Comparison of ENCODE assay signal across 9 cellular contexts in the genomic region with DNA sequence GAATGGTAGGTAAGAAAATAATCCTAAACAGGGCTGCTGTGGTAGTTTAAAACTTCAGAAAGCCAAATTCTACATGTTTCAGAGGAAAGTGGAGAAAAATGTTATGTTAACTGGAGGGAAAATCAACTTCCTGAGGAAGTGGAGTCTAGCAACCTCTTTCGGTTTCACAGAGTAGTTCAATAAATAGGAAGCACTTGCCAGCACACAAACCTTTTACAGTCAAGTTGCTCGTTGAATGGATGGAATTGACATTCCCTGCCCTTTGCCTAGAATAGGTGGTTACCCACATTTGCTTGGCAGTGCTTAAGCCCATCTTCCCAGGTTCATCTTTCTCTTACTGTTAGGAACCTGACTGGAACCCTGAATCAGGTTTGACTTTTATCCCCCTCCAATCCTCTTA. TPM values are rescaled to one million over a fixed set of nuclear protein-coding genes. Genes with fewer than 3 reads are reported as not detected.
DNase-seq lines count a peak whose midpoint lies in the region; ATAC-seq and TF ChIP-seq lines count a peak whose summit lies in the region.
"Had no signal": no experiment of that assay in that cellular context is flagged by ENCODE, and none has a peak within 500 bp of the region (broad histone marks: within the 10 kb centered on the region; RNA-seq: fewer than 3 reads in every experiment).

No MANE protein-coding gene starts in this region.

- peak overlapping the region; percentile 63 to 84 (median 74) for H3K27ac ChIP-seq in spleen
- H3K27ac ChIP-seq: WERI-Rb-1 had no signal

- ATAC-seq in activated naive CD8-positive, alpha-beta T cell treated with anti-CD3 and anti-CD28 coated beads, Interleukin-2, amount 50 U/mL, for 24 hours: no peak

- H3K36me3 ChIP-seq in spleen: peaks cover 4 to 84% (median 66%) of the 10 kb centered on the region in 6 donors

- peaks cover 32 to 69% (median 49%) of the 10 kb centered on the region in 6 donors for H3K4me1 ChIP-seq in spleen

- WGBS in spleen, 5 donors: 0 to 20% (median 5%) methylated on average over 2 of the region's 2 CpGs

- no peak for TF ChIP-seq POLR2A in spleen (IDR thresholded peaks at IDR 0.05)

- H3K4me1 Mint-ChIP-seq in activated CD4-positive, alpha-beta T cell treated with anti-CD3 and anti-CD28 coated beads, Interleukin-2, amount 10 ng/mL, durations not matched to agents 7 days and 5 days: peaks cover 46% of the 10 kb centered on the region
- H3K4me1 Mint-ChIP-seq in activated naive CD8-positive, alpha-beta T cell treated with anti-CD3 and anti-CD28 coated beads, Interleukin-2, amount 50 U/mL, for 24 hours: peaks cover 47% of the 10 kb centered on the region
- H3K4me1 Mint-ChIP-seq in mesothelial cell of epicardium: no peaks in the 10 kb centered on the region

- CTCF ChIA-PET in activated CD4-positive, alpha-beta T cell treated with anti-CD3 and anti-CD28 coated beads, Interleukin-2, amount 10 ng/mL, durations not matched to agents 7 days and 5 days (lab: Charles Lee): interaction anchor here (1.0 to 1.1 kb wide), 2 partner anchors 9 to 16 kb away, joined by 3 to 6 read pairs; partner anchors contain the start of gene ANKRD13A

- POLR2A ChIA-PET in activated CD4-positive, alpha-beta T cell treated with anti-CD3 and anti-CD28 coated beads, Interleukin-2, amount 10 ng/mL, durations not matched to agents 7 days and 5 days (lab: Charles Lee): interaction anchor here (1.1 kb wide), 1 partner anchor 11 kb away, joined by 4 read pairs; no protein-coding TSS in a partner anchor

- H3K27me3 ChIP-seq in spleen (replicated peaks in 1 of 7): no peaks in the 10 kb centered on the region

- peak overlapping the region in 1 of 8 donors; percentile 12 for H3K4me3 ChIP-seq in spleen

- peak overlapping the region; percentile 65 for H3K4me3 Mint-ChIP-seq in activated CD4-positive, alpha-beta T cell treated with anti-CD3 and anti-CD28 coated beads, Interleukin-2, amount 10 ng/mL, durations not matched to agents 7 days and 5 days
- no peak overlapping the region for H3K4me3 Mint-ChIP-seq in activated naive CD8-positive, alpha-beta T cell treated with anti-CD3 and anti-CD28 coated beads, Interleukin-2, amount 50 U/mL, for 24 hours
- no peak overlapping the region for H3K4me3 Mint-ChIP-seq in mesothelial cell of epicardium

- intact Hi-C loops in spleen (cut with DNase I; ENCODE audit: low total_unique reads) (no loop called here), posterior vena cava (cut with DNase I) (no loop called here)

- TF ChIP-seq CTCF in spleen (IDR thresholded peaks at IDR 0.05 in 8 of 11, conservative IDR thresholded peaks at IDR 0.05 in 3 of 11) (peak in 7 of 11 experiments; percentile 14 to 49 (median 28)), mesothelial cell of epicardium (IDR thresholded peaks at IDR 0.05; ENCODE audit: unreplicated experiment) (no peak)

- H3K27ac Mint-ChIP-seq in activated CD4-positive, alpha-beta T cell treated with anti-CD3 and anti-CD28 coated beads, Interleukin-2, amount 10 ng/mL, durations not matched to agents 7 days and 5 days: peak overlapping the region; percentile 86
- H3K27ac Mint-ChIP-seq in activated naive CD8-positive, alpha-beta T cell treated with anti-CD3 and anti-CD28 coated beads, Interleukin-2, amount 50 U/mL, for 24 hours: peak overlapping the region; percentile 64
- no peak overlapping the region for H3K27ac Mint-ChIP-seq in mesothelial cell of epicardium

- no peaks in the 10 kb centered on the region for H3K9me3 ChIP-seq in spleen

- no peaks in the 10 kb centered on the region for H3K27me3 Mint-ChIP-seq in activated CD4-positive, alpha-beta T cell treated with anti-CD3 and anti-CD28 coated beads, Interleukin-2, amount 10 ng/mL, durations not matched to agents 7 days and 5 days
- no peaks in the 10 kb centered on the region for H3K27me3 Mint-ChIP-seq in activated naive CD8-positive, alpha-beta T cell treated with anti-CD3 and anti-CD28 coated beads, Interleukin-2, amount 50 U/mL, for 24 hours
- H3K27me3 Mint-ChIP-seq in mesothelial cell of epicardium (ENCODE audit: low read depth): no peaks in the 10 kb centered on the region

- peaks cover 59% of the 10 kb centered on the region for H3K36me3 Mint-ChIP-seq in activated CD4-positive, alpha-beta T cell treated with anti-CD3 and anti-CD28 coated beads, Interleukin-2, amount 10 ng/mL, durations not matched to agents 7 days and 5 days (ENCODE audit: low read depth)
- peaks cover 44% of the 10 kb centered on the region for H3K36me3 Mint-ChIP-seq in activated naive CD8-positive, alpha-beta T cell treated with anti-CD3 and anti-CD28 coated beads, Interleukin-2, amount 50 U/mL, for 24 hours (ENCODE audit: low read depth)
- H3K36me3 Mint-ChIP-seq in mesothelial cell of epicardium: peaks cover 15% of the 10 kb centered on the region

- H3K9me3 Mint-ChIP-seq in activated CD4-positive, alpha-beta T cell treated with anti-CD3 and anti-CD28 coated beads, Interleukin-2, amount 10 ng/mL, durations not matched to agents 7 days and 5 days: no peaks in the 10 kb centered on the region
- no peaks in the 10 kb centered on the region for H3K9me3 Mint-ChIP-seq in activated naive CD8-positive, alpha-beta T cell treated with anti-CD3 and anti-CD28 coated beads, Interleukin-2, amount 50 U/mL, for 24 hours
- H3K9me3 Mint-ChIP-seq in mesothelial cell of epicardium: no peaks in the 10 kb centered on the region

- DNase-seq in activated CD4-positive, alpha-beta T cell treated with anti-CD3 and anti-CD28 coated beads, Interleukin-2, amount 10 ng/mL, durations not matched to agents 7 days and 5 days: peak; percentile 33
- no peak for DNase-seq in activated CD4-positive, alpha-beta T cell treated with anti-CD3 and anti-CD28 coated beads for 4 hours
- DNase-seq in NOMO-1 treated with DMSO at 0.1 percent for 48 hours (lab: John Stamatoyannopoulos, UW; ENCODE audit: unreplicated experiment) (peak; percentile 85), spleen (no peak), mesothelial cell of epicardium (ENCODE audit: low spot score in 2 of 2, unreplicated experiment in 2 of 2) (no peak), globus pallidus (ENCODE audit: low spot score) (no peak), posterior vena cava (ENCODE audit: low spot score) (no peak)
- DNase-seq in activated naive CD8-positive, alpha-beta T cell treated with anti-CD3 and anti-CD28 coated beads, Interleukin-2, amount 50 U/mL, for 24 hours: no peak
- DNase-seq: WERI-Rb-1 had no signal

RNA-seq across cellular contexts. Expression of gene ANKRD13A, which starts 15.9 kb away (rescaled TPM):
- total RNA-seq in activated CD4-positive, alpha-beta T cell treated with anti-CD3 and anti-CD28 coated beads, Interleukin-2, amount 10 ng/mL, durations not matched to agents 7 days and 5 days: 10 to 100 TPM; 82.5 to 88.2 TPM
- total RNA-seq in spleen (100 to 1,000 TPM in 4 of 7 donors, 10 to 100 TPM in 3; 88.0 to 134 (median 110) TPM), mesothelial cell of epicardium (25.1 to 28.1 TPM (median 27.6 TPM) in 3 replicates), posterior vena cava (10 to 100 TPM; 54.0 to 55.2 TPM)
- 10 to 100 TPM; 32.9 to 46.8 (median 46.6) TPM for polyA plus RNA-seq in spleen

RNA-seq across cellular contexts. Expression of gene GIT2, which starts 19.0 kb away (rescaled TPM):
- 100 to 1,000 TPM; 101 to 107 TPM for total RNA-seq in activated CD4-positive, alpha-beta T cell treated with anti-CD3 and anti-CD28 coated beads, Interleukin-2, amount 10 ng/mL, durations not matched to agents 7 days and 5 days
- 100 to 1,000 TPM; 101 to 169 (median 129) TPM for total RNA-seq in spleen
- polyA plus RNA-seq in spleen: 10 to 100 TPM; 26.5 to 35.5 (median 32.0) TPM
- total RNA-seq in mesothelial cell of epicardium: 41.3 to 42.7 TPM (median 42.6 TPM) in 3 replicates
- total RNA-seq in posterior vena cava: 10 to 100 TPM; 44.9 to 48.0 TPM

RNA-seq across cellular contexts. Expression of gene C12orf76, which starts 33.2 kb away (rescaled TPM):
- total RNA-seq in activated CD4-positive, alpha-beta T cell treated with anti-CD3 and anti-CD28 coated beads, Interleukin-2, amount 10 ng/mL, durations not matched to agents 7 days and 5 days: 10 to 100 TPM; 19.9 to 25.8 TPM
- total RNA-seq in spleen: 10 to 100 TPM; 12.9 to 19.9 (median 17.8) TPM
- polyA plus RNA-seq in spleen: 10 to 100 TPM; 15.2 to 21.5 (median 16.4) TPM
- 21.7 to 22.2 TPM (median 21.8 TPM) in 3 replicates for total RNA-seq in mesothelial cell of epicardium
- 1 to 10 TPM; 6.7 to 9.2 TPM for total RNA-seq in posterior vena cava

Comparison
In these comparisons a context has a peak if more than half of its experiments do, and no peak if none do; other contexts are left out.
1. DNase-seq: peak in activated CD4-positive, alpha-beta T cell treated with anti-CD3 and anti-CD28 coated beads, Interleukin-2, amount 10 ng/mL, durations not matched to agents 7 days and 5 days (single experiment) and NOMO-1 treated with DMSO at 0.1 percent for 48 hours (single experiment); none in activated CD4-positive, alpha-beta T cell treated with anti-CD3 and anti-CD28 coated beads for 4 hours (0 of 2), activated naive CD8-positive, alpha-beta T cell treated with anti-CD3 and anti-CD28 coated beads, Interleukin-2, amount 50 U/mL, for 24 hours (single experiment), spleen (single experiment), mesothelial cell of epicardium (0 of 2), globus pallidus (single experiment) and posterior vena cava (single experiment).